In genomic region chr18:57764087-57764486, GRCh38 we compare ENCODE assay signal across 29 cellular contexts. TPM values are rescaled to one million over a fixed set of nuclear protein-coding genes. Genes with fewer than 3 reads are reported as not detected.
"Had no signal": no experiment of that assay in that cellular context is flagged by ENCODE, and none has a peak within 500 bp of the region (broad histone marks: within the 10 kb centered on the region; RNA-seq: fewer than 3 reads in every experiment).

No MANE protein-coding gene starts in this region.

- ATAC-seq: natural killer cell treated with Interleukin-12 subunit alpha and Interleukin-12 subunit beta and Interleukin-15 and Interleukin-18, amount 100 ng/mL, for 72 hours; psoas muscle; right cardiac atrium; right lobe of liver; stimulated activated effector memory CD8-positive, alpha-beta T cell treated with anti-CD3 and anti-CD28 coated beads, Interleukin-12 subunit alpha, Interleukin-12 subunit beta, amount 100 ng/mL, for 72 hours; stimulated activated naive B cell treated with anti-CD40 and anti-IgM and Interleukin-4, amounts not matched to agents 10 μg/mL and 1 μg/mL and 100 μg/mL, for 72 hours had no signal

- H3K27ac Mint-ChIP-seq: natural killer cell treated with Interleukin-12 subunit alpha and Interleukin-12 subunit beta and Interleukin-15 and Interleukin-18, amount 100 ng/mL, for 72 hours; nephron progenitor cell; progenitor cell of endocrine pancreas; stimulated activated effector memory CD8-positive, alpha-beta T cell treated with anti-CD3 and anti-CD28 coated beads, Interleukin-12 subunit alpha, Interleukin-12 subunit beta, amount 100 ng/mL, for 72 hours; stimulated activated naive B cell treated with anti-CD40 and anti-IgM and Interleukin-4, amounts not matched to agents 10 μg/mL and 1 μg/mL and 100 μg/mL, for 72 hours; stimulated activated naive CD8-positive, alpha-beta T cell treated with anti-CD3 and anti-CD28 coated beads, Interleukin-15, Interleukin-2, amounts not matched to agents 100 ng/mL and 50 ng/mL, for 24 hours had no signal

- H3K36me3 ChIP-seq: neutrophil, ovary, right lobe of liver, sigmoid colon, thyroid gland, tibial nerve, vagina had no signal

- H3K27me3 Mint-ChIP-seq: natural killer cell treated with Interleukin-12 subunit alpha and Interleukin-12 subunit beta and Interleukin-15 and Interleukin-18, amount 100 ng/mL, for 72 hours; progenitor cell of endocrine pancreas; stimulated activated naive B cell treated with anti-CD40 and anti-IgM and Interleukin-4, amounts not matched to agents 10 μg/mL and 1 μg/mL and 100 μg/mL, for 72 hours; stimulated activated naive CD8-positive, alpha-beta T cell treated with anti-CD3 and anti-CD28 coated beads, Interleukin-15, Interleukin-2, amounts not matched to agents 100 ng/mL and 50 ng/mL, for 24 hours had no signal

- H3K27ac ChIP-seq: neutrophil, ovary, parathyroid adenoma, psoas muscle, right lobe of liver, sigmoid colon, thoracic aorta, thyroid gland, tibial nerve, upper lobe of left lung, vagina had no signal

- H3K4me1 ChIP-seq: right lobe of liver had no signal

- H3K4me1 Mint-ChIP-seq: nephron progenitor cell; neural crest cell; stimulated activated effector memory CD8-positive, alpha-beta T cell treated with anti-CD3 and anti-CD28 coated beads, Interleukin-12 subunit alpha, Interleukin-12 subunit beta, amount 100 ng/mL, for 72 hours had no signal

- H3K4me3 Mint-ChIP-seq: natural killer cell treated with Interleukin-12 subunit alpha and Interleukin-12 subunit beta and Interleukin-15 and Interleukin-18, amount 100 ng/mL, for 72 hours; nephron progenitor cell; neural crest cell; stimulated activated effector memory CD8-positive, alpha-beta T cell treated with anti-CD3 and anti-CD28 coated beads, Interleukin-12 subunit alpha, Interleukin-12 subunit beta, amount 100 ng/mL, for 72 hours; stimulated activated naive B cell treated with anti-CD40 and anti-IgM and Interleukin-4, amounts not matched to agents 10 μg/mL and 1 μg/mL and 100 μg/mL, for 72 hours; stimulated activated naive CD8-positive, alpha-beta T cell treated with anti-CD3 and anti-CD28 coated beads, Interleukin-15, Interleukin-2, amounts not matched to agents 100 ng/mL and 50 ng/mL, for 24 hours had no signal

- H3K36me3 Mint-ChIP-seq: natural killer cell treated with Interleukin-12 subunit alpha and Interleukin-12 subunit beta and Interleukin-15 and Interleukin-18, amount 100 ng/mL, for 72 hours had no signal

- H3K4me3 ChIP-seq: ovary, psoas muscle, right lobe of liver, sigmoid colon, stomach, thoracic aorta, thyroid gland, tibial nerve, upper lobe of left lung, vagina had no signal

- DNase-seq: nephron progenitor cell; nucleus accumbens; ovary; posterior cingulate gyrus; psoas muscle; right cardiac atrium; right lobe of liver; sigmoid colon; small intestine; stimulated activated CD4-positive, alpha-beta T cell treated with anti-CD3 and anti-CD28 coated beads, Interleukin-15, amount 100 ng/mL, for 24 hours; stimulated activated CD4-positive, alpha-beta T cell treated with anti-CD3 and anti-CD28 coated beads, Interleukin-2, amount 100 ng/mL, for 24 hours; stimulated activated CD4-positive, alpha-beta T cell treated with anti-CD3 and anti-CD28 coated beads, Interleukin-2, amount 100 ng/mL, for 48 hours; stimulated activated CD4-positive, alpha-beta T cell treated with anti-CD3 and anti-CD28 coated beads, Interleukin-4, amount 100 ng/mL, for 24 hours; stimulated activated naive B cell treated with anti-CD40 and anti-IgM and Interleukin-4, amounts not matched to agents 10 μg/mL and 1 μg/mL and 100 μg/mL, for 72 hours; stimulated activated naive CD4-positive, alpha-beta T cell treated with Interleukin-2 at 50 U/mL for 16 hours; stomach; thyroid gland; trophoblast cell; upper lobe of left lung had no signal

- H3K9me3 ChIP-seq: neutrophil, ovary, psoas muscle, right lobe of liver, sigmoid colon, stomach, thoracic aorta, thyroid gland, upper lobe of left lung, vagina had no signal

- H3K27me3 ChIP-seq: neutrophil, ovary, right lobe of liver, sigmoid colon, stomach, thyroid gland, tibial nerve, upper lobe of left lung, vagina had no signal

- H3K9me3 Mint-ChIP-seq: natural killer cell treated with Interleukin-12 subunit alpha and Interleukin-12 subunit beta and Interleukin-15 and Interleukin-18, amount 100 ng/mL, for 72 hours; stimulated activated effector memory CD8-positive, alpha-beta T cell treated with anti-CD3 and anti-CD28 coated beads, Interleukin-12 subunit alpha, Interleukin-12 subunit beta, amount 100 ng/mL, for 72 hours; stimulated activated naive B cell treated with anti-CD40 and anti-IgM and Interleukin-4, amounts not matched to agents 10 μg/mL and 1 μg/mL and 100 μg/mL, for 72 hours; stimulated activated naive CD8-positive, alpha-beta T cell treated with anti-CD3 and anti-CD28 coated beads, Interleukin-15, Interleukin-2, amounts not matched to agents 100 ng/mL and 50 ng/mL, for 24 hours had no signal

RNA-seq across cellular contexts. Expression of gene ATP8B1, which starts 39.0 kb away (rescaled TPM):
- total RNA-seq: natural killer cell treated with Interleukin-12 subunit alpha and Interleukin-12 subunit beta and Interleukin-15 and Interleukin-18, amount 100 ng/mL, for 72 hours had no signal
